Comparison of ENCODE assay signal across 1 cellular context in genomic region chr11:76621466-76621865, GRCh38.
TF ChIP-seq lines count a peak whose summit lies in the region.

No MANE protein-coding gene starts in this region.

TF ChIP-seq in HEK293T, 16 proteins besides CTCF, POLR2A, EP300 and RAD21 (continued from another document):
- TF ChIP-seq FOXA1 (IDR thresholded peaks at IDR 0.05), result no peak
- no peak for TF ChIP-seq BHLHE40 (IDR thresholded peaks at IDR 0.05; ENCODE audit: borderline replicate concordance)
- no peak for TF ChIP-seq SP1 (IDR thresholded peaks at IDR 0.05)
- TF ChIP-seq L3MBTL2 (conservative IDR thresholded peaks at IDR 0.05), result no peak
- TF ChIP-seq ARNT (IDR thresholded peaks at IDR 0.05), result no peak
- TF ChIP-seq FOXM1 (IDR thresholded peaks at IDR 0.05; ENCODE audit: borderline replicate concordance), result no peak
- no peak for TF ChIP-seq NFRKB (IDR thresholded peaks at IDR 0.05)
- no peak for TF ChIP-seq TARDBP (IDR thresholded peaks at IDR 0.05)
- TF ChIP-seq FOXK2 (IDR thresholded peaks at IDR 0.05), result no peak
- TF ChIP-seq SUZ12 (IDR thresholded peaks at IDR 0.05), result no peak
- no peak for TF ChIP-seq ZNF384 (IDR thresholded peaks at IDR 0.05)
- TF ChIP-seq HDGF (IDR thresholded peaks at IDR 0.05; ENCODE audit: borderline replicate concordance), result no peak
- no peak for TF ChIP-seq CTBP1 (IDR thresholded peaks at IDR 0.05; ENCODE audit: borderline replicate concordance)
- TF ChIP-seq LEF1 (IDR thresholded peaks at IDR 0.05; ENCODE audit: borderline replicate concordance), result no peak
- TF ChIP-seq ELF4 (IDR thresholded peaks at IDR 0.05), result no peak
